Comparison of ENCODE assay signal across 20 cellular contexts in the genomic region with DNA sequence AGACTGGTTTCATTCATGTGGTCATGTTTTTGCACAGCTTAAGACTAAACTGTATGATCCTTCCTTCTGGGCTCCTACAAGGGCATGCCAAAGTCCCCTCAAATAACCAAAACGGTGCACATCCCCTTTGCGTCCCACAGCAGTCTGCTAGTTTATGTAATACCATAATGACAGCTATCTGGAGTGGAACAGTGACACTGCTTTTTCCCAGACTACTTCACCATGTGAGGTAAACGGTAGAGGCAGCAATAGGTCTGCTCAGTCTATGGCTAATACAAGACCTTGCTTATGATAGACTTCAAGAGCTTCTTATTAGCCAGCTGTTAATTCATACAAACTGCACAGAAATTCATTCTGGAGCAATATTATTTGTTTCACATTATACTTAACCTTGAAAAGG.
DNase-seq lines count a peak whose midpoint lies in the region; TF ChIP-seq lines count a peak whose summit lies in the region.
"Had no signal": no experiment of that assay in that cellular context is flagged by ENCODE, and none has a peak within 500 bp of the region (broad histone marks: within the 10 kb centered on the region; RNA-seq: fewer than 3 reads in every experiment).

No MANE protein-coding gene starts in this region.

- peak overlapping the region; percentile 66; the same call in 1 of the 2 replicates for H3K27ac ChIP-seq in SJSA1
- H3K27ac ChIP-seq: C4-2B, SK-N-MC had no signal

- H3K36me3 Mint-ChIP-seq in MCF 10A (ENCODE audit: insufficient read depth, unreplicated experiment) = no peaks in the 10 kb centered on the region

- no peaks in the 10 kb centered on the region for H3K36me3 ChIP-seq in SJSA1
- H3K36me3 ChIP-seq in MG63 = no peaks in the 10 kb centered on the region
- H3K36me3 ChIP-seq: HAP-1 had no signal

- H3K27me3 Mint-ChIP-seq in MCF 10A (ENCODE audit: insufficient read depth, unreplicated experiment) = no peaks in the 10 kb centered on the region
- H3K27me3 Mint-ChIP-seq: CD8-positive, alpha-beta memory T cell; IgD-negative memory B cell; T-helper 17 cell had no signal

- no TSS peak for BruUV-seq in MCF 10A (replicated peaks; lab: Mats Ljungman, UMichigan)

- H3K9me3 ChIP-seq in SJSA1 (replicated peaks) (no peaks in the 10 kb centered on the region), MG63 (no peaks in the 10 kb centered on the region)
- H3K9me3 ChIP-seq: HAP-1 had no signal

- intact Hi-C loops in MCF 10A (cut with micrococcal nuclease) = loop anchor here (10.0 kb wide), 1 partner anchor 787 kb away; no protein-coding TSS in a partner anchor

- H3K4me3 ChIP-seq in SJSA1 (no peak overlapping the region), MG63 (no peak overlapping the region)
- H3K4me3 ChIP-seq: HAP-1, SK-N-MC had no signal

- no peak for TF ChIP-seq CTCF in MCF 10A (IDR thresholded peaks at IDR 0.05; ENCODE audit: unreplicated experiment)

- no peaks in the 10 kb centered on the region for H3K4me1 Mint-ChIP-seq in MCF 10A (ENCODE audit: insufficient read depth, unreplicated experiment)

- H3K9me3 Mint-ChIP-seq in MCF 10A (ENCODE audit: unreplicated experiment) = no peaks in the 10 kb centered on the region
- H3K9me3 Mint-ChIP-seq: IgD-negative memory B cell had no signal

- DNase-seq in SIG-M5 treated with dmso at 0.1 percent for 504 hours (lab: John Stamatoyannopoulos, UW; ENCODE audit: unreplicated experiment) (peak; percentile 58), SIG-M5 (lab: John Stamatoyannopoulos, UW) (no peak), MV-4-11 (lab: John Stamatoyannopoulos, UW) (peak; percentile 33), SJSA1 (ENCODE audit: low read depth in 1 of 2, low spot score in 2 of 2) (no peak), T-helper 9 cell (no peak), MCF 10A (ENCODE audit: unreplicated experiment) (no peak), MG63 (no peak)
- DNase-seq in activated naive CD4-positive, alpha-beta T cell treated with anti-CD3 and anti-CD28 coated beads, Interleukin-2, amount 50 U/mL, for 16 hours = no peak
- DNase-seq: CD8-positive, alpha-beta memory T cell; DMS79 treated with DMSO at 0.1 percent for 48 hours; Kasumi-1; NCI-H1694; NCI-H2081; NCI-H748 treated with DMSO at 0.1 percent for 48 hours; SW 1271; T-helper 17 cell had no signal

- CTCF ChIA-PET in MCF 10A (lab: Yijun Ruan, JAX) = interaction anchor here (0.6 to 1.1 kb wide), 8 partner anchors 11 to 1069 kb away, joined by 3 to 5 read pairs (median 4); no protein-coding TSS in a partner anchor

- POLR2A ChIA-PET in MCF 10A (lab: Yijun Ruan, JAX) = no interaction called here

- no peak overlapping the region for H3K27ac Mint-ChIP-seq in MCF 10A (ENCODE audit: low read depth, unreplicated experiment)
- H3K27ac Mint-ChIP-seq: CD8-positive, alpha-beta memory T cell; IgD-negative memory B cell; T-helper 17 cell had no signal

- no peak overlapping the region for H3K4me3 Mint-ChIP-seq in MCF 10A (ENCODE audit: unreplicated experiment)
- H3K4me3 Mint-ChIP-seq: CD8-positive, alpha-beta memory T cell; IgD-negative memory B cell; T-helper 17 cell had no signal

- H3K4me1 ChIP-seq in SJSA1 (replicated peaks) = peaks cover 50% of the 10 kb centered on the region

- H3K27me3 ChIP-seq in SJSA1 (replicated peaks) = no peaks in the 10 kb centered on the region
- H3K27me3 ChIP-seq in MG63 = no peaks in the 10 kb centered on the region

Comparison
In these comparisons a context has a peak if more than half of its experiments do, and no peak if none do; other contexts are left out.
1. DNase-seq: peak in SIG-M5 treated with dmso at 0.1 percent for 504 hours (single experiment) and MV-4-11 (single experiment); none in SIG-M5 (single experiment), SJSA1 (0 of 2), activated naive CD4-positive, alpha-beta T cell treated with anti-CD3 and anti-CD28 coated beads, Interleukin-2, amount 50 U/mL, for 16 hours (single experiment), T-helper 9 cell (single experiment), MCF 10A (single experiment) and MG63 (single experiment).